Comparison of ENCODE assay signal across 1 cellular context in the genomic region with DNA sequence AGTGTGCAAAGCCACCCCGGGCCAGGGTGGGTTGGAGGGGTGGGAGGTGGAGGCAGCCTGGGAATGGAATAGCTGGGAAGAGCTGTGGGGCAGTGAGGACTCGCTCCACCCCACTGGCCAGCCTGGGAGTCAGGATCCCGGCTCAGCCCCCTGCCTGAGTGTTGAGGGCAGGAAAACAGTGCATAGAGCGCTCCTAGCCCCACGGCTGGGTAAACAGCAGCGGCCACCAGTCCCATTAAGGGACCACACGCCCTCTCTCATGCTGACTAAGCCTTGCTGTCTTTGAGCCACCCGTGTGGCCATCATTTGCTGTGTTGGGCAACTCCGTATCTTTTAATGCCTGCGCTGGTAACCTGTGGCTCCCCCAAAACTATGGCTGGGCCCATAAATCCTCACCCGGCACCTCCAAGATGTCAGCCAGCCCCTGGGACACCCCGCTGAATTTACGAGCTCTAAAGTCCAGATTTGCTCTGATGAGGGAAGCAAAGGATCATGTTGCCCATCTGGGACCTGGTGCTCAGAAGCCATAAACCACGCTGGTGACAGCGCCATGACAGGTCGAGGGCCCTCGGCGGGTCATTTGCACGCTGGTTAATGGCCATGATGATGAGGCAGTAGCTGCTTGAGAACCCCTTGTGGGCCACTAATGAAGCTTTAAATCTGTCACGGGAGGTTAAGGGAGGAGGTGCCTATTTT.
A peak's percentile ranks its signal among the peaks of the same experiment; 100 is the strongest.
TF ChIP-seq lines count a peak whose summit lies in the region.

No MANE protein-coding gene starts in this region.

TF ChIP-seq in HepG2, 621 proteins besides CTCF, POLR2A, EP300 and RAD21 (continues in another document):
- no peak for TF ChIP-seq KDM4B (CRISPR knock-in tag; IDR thresholded peaks at IDR 0.05)
- TF ChIP-seq, protein P1, sequence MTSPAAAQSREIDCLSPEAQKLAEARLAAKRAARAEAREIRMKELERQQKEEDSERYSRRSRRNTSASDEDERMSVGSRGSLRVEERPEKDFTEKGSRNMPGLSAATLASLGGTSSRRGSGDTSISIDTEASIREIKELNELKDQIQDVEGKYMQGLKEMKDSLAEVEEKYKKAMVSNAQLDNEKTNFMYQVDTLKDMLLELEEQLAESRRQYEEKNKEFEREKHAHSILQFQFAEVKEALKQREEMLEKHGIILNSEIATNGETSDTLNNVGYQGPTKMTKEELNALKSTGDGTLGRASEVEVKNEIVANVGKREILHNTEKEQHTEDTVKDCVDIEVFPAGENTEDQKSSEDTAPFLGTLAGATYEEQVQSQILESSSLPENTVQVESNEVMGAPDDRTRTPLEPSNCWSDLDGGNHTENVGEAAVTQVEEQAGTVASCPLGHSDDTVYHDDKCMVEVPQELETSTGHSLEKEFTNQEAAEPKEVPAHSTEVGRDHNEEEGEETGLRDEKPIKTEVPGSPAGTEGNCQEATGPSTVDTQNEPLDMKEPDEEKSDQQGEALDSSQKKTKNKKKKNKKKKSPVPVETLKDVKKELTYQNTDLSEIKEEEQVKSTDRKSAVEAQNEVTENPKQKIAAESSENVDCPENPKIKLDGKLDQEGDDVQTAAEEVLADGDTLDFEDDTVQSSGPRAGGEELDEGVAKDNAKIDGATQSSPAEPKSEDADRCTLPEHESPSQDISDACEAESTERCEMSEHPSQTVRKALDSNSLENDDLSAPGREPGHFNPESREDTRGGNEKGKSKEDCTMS (CRISPR knock-in tag; conservative IDR thresholded peaks at IDR 0.05) = no peak
- TF ChIP-seq PHB2 (IDR thresholded peaks at IDR 0.05; ENCODE audit: partially characterized antibody) = no peak
- TF ChIP-seq ZNF17 (CRISPR knock-in tag; IDR thresholded peaks at IDR 0.05) = no peak
- TF ChIP-seq HHEX (CRISPR knock-in tag; IDR thresholded peaks at IDR 0.05) = no peak
- TF ChIP-seq ZNF737 (CRISPR knock-in tag; IDR thresholded peaks at IDR 0.05; ENCODE audit: borderline replicate concordance) = no peak
- no peak for TF ChIP-seq ZXDC (CRISPR knock-in tag; IDR thresholded peaks at IDR 0.05)
- TF ChIP-seq, protein P2, sequence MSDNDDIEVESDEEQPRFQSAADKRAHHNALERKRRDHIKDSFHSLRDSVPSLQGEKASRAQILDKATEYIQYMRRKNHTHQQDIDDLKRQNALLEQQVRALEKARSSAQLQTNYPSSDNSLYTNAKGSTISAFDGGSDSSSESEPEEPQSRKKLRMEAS (IDR thresholded peaks at IDR 0.05) = peak; percentile 65
- TF ChIP-seq, protein P3, sequence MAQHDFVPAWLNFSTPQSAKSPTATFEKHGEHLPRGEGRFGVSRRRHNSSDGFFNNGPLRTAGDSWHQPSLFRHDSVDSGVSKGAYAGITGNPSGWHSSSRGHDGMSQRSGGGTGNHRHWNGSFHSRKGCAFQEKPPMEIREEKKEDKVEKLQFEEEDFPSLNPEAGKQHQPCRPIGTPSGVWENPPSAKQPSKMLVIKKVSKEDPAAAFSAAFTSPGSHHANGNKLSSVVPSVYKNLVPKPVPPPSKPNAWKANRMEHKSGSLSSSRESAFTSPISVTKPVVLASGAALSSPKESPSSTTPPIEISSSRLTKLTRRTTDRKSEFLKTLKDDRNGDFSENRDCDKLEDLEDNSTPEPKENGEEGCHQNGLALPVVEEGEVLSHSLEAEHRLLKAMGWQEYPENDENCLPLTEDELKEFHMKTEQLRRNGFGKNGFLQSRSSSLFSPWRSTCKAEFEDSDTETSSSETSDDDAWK (CRISPR knock-in tag; IDR thresholded peaks at IDR 0.05) = no peak
- TF ChIP-seq TFAP4 (IDR thresholded peaks at IDR 0.05; ENCODE audit: borderline replicate concordance, low read depth) = peak; percentile 50; the same call in 1 of the 2 replicates
- no peak for TF ChIP-seq GTF2F1 (IDR thresholded peaks at IDR 0.05; ENCODE audit: low read length)
- no peak for TF ChIP-seq GMEB1 (CRISPR knock-in tag; IDR thresholded peaks at IDR 0.05; ENCODE audit: borderline replicate concordance)
- no peak for TF ChIP-seq FOXJ3 (CRISPR knock-in tag; IDR thresholded peaks at IDR 0.05; ENCODE audit: borderline replicate concordance)
- no peak for TF ChIP-seq MLLT10 (CRISPR knock-in tag; IDR thresholded peaks at IDR 0.05)
- TF ChIP-seq NR2F6 (IDR thresholded peaks at IDR 0.05) = no peak
- no peak for TF ChIP-seq NR2F6 (CRISPR knock-in tag; IDR thresholded peaks at IDR 0.05)
- TF ChIP-seq PRPF4 (IDR thresholded peaks at IDR 0.05; ENCODE audit: low read depth, low read length, poor library complexity, severe bottlenecking) = no peak
- TF ChIP-seq SMC3 (IDR thresholded peaks at IDR 0.05; ENCODE audit: low read length) = no peak
- no peak for TF ChIP-seq LCORL (IDR thresholded peaks at IDR 0.05)
- peak; percentile 59 for TF ChIP-seq LCORL (CRISPR knock-in tag; IDR thresholded peaks at IDR 0.05)
- TF ChIP-seq ZNF572 (CRISPR knock-in tag; IDR thresholded peaks at IDR 0.05) = no peak
- TF ChIP-seq CENPT (CRISPR knock-in tag; IDR thresholded peaks at IDR 0.05; ENCODE audit: low read depth) = no peak
- no peak for TF ChIP-seq NFE2L2 (IDR thresholded peaks at IDR 0.05; ENCODE audit: low read length)
- no peak for TF ChIP-seq FIP1L1 (IDR thresholded peaks at IDR 0.05; ENCODE audit: borderline replicate concordance, insufficient read depth, low read depth, low read length)
- TF ChIP-seq, protein P4, sequence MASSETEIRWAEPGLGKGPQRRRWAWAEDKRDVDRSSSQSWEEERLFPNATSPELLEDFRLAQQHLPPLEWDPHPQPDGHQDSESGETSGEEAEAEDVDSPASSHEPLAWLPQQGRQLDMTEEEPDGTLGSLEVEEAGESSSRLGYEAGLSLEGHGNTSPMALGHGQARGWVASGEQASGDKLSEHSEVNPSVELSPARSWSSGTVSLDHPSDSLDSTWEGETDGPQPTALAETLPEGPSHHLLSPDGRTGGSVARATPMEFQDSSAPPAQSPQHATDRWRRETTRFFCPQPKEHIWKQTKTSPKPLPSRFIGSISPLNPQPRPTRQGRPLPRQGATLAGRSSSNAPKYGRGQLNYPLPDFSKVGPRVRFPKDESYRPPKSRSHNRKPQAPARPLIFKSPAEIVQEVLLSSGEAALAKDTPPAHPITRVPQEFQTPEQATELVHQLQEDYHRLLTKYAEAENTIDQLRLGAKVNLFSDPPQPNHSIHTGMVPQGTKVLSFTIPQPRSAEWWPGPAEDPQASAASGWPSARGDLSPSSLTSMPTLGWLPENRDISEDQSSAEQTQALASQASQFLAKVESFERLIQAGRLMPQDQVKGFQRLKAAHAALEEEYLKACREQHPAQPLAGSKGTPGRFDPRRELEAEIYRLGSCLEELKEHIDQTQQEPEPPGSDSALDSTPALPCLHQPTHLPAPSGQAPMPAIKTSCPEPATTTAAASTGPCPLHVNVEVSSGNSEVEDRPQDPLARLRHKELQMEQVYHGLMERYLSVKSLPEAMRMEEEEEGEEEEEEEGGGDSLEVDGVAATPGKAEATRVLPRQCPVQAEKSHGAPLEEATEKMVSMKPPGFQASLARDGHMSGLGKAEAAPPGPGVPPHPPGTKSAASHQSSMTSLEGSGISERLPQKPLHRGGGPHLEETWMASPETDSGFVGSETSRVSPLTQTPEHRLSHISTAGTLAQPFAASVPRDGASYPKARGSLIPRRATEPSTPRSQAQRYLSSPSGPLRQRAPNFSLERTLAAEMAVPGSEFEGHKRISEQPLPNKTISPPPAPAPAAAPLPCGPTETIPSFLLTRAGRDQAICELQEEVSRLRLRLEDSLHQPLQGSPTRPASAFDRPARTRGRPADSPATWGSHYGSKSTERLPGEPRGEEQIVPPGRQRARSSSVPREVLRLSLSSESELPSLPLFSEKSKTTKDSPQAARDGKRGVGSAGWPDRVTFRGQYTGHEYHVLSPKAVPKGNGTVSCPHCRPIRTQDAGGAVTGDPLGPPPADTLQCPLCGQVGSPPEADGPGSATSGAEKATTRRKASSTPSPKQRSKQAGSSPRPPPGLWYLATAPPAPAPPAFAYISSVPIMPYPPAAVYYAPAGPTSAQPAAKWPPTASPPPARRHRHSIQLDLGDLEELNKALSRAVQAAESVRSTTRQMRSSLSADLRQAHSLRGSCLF (CRISPR knock-in tag; IDR thresholded peaks at IDR 0.05; ENCODE audit: borderline replicate concordance) = no peak
- TF ChIP-seq NFIC (IDR thresholded peaks at IDR 0.05; ENCODE audit: low read length) = no peak
- TF ChIP-seq ZIK1 (CRISPR knock-in tag; IDR thresholded peaks at IDR 0.05; ENCODE audit: borderline replicate concordance, low read depth) = no peak
- TF ChIP-seq MED13 (CRISPR knock-in tag; IDR thresholded peaks at IDR 0.05) = no peak
- no peak for TF ChIP-seq ZBTB33 (CRISPR knock-in tag; IDR thresholded peaks at IDR 0.05)
- TF ChIP-seq HDAC6 (IDR thresholded peaks at IDR 0.05; ENCODE audit: low read depth, low read length) = no peak
- TF ChIP-seq NKX3-1 (CRISPR knock-in tag; IDR thresholded peaks at IDR 0.05) = no peak
- no peak for TF ChIP-seq ZNF598 (CRISPR knock-in tag; IDR thresholded peaks at IDR 0.05; ENCODE audit: borderline replicate concordance)
- peak; percentile 83 for TF ChIP-seq ZNF12 (CRISPR knock-in tag; IDR thresholded peaks at IDR 0.05)
- no peak for TF ChIP-seq TMF1 (CRISPR knock-in tag; IDR thresholded peaks at IDR 0.05; ENCODE audit: low read depth)
- 0 out of 2 replicates have a peak, but pooled peaks have one; percentile 30 for TF ChIP-seq TAF1 (CRISPR knock-in tag; IDR thresholded peaks at IDR 0.05)
- TF ChIP-seq SPEN (CRISPR knock-in tag; IDR thresholded peaks at IDR 0.05; ENCODE audit: low read depth) = peak; percentile 23; the same call in 1 of the 2 replicates
- TF ChIP-seq ZNF660 (CRISPR knock-in tag; IDR thresholded peaks at IDR 0.05; ENCODE audit: borderline replicate concordance, low read depth) = no peak
- TF ChIP-seq ZNF230 (CRISPR knock-in tag; IDR thresholded peaks at IDR 0.05) = no peak
- no peak for TF ChIP-seq ZNF770 (CRISPR knock-in tag; IDR thresholded peaks at IDR 0.05)
